In genomic region chr5:150637245-150638052, GRCh38 we compare ENCODE assay signal across 8 cellular contexts. TPM values are rescaled to one million over a fixed set of nuclear protein-coding genes. Genes with fewer than 3 reads are reported as not detected.
A peak's percentile ranks its signal among the peaks of the same experiment; 100 is the strongest.
DNase-seq lines count a peak whose midpoint lies in the region; ATAC-seq and TF ChIP-seq lines count a peak whose summit lies in the region.

No MANE protein-coding gene starts in this region.

- no peaks in the 10 kb centered on the region for H3K79me2 ChIP-seq in HCT116 (ENCODE audit: insufficient read depth, low read length)
- H3K79me2 ChIP-seq in hepatocyte: peaks cover 7% of the 10 kb centered on the region

- intact Hi-C loops in HCT116 (cut with micrococcal nuclease) (no loop called here), adrenal gland (cut with DNase I) (no loop called here)

- no peak overlapping the region for H2AFZ ChIP-seq in HCT116 (ENCODE audit: low read depth, low read length, poor library complexity, severe bottlenecking)
- H2AFZ ChIP-seq in hepatocyte: no peak overlapping the region

- H3K9me2 ChIP-seq in HCT116 (ENCODE audit: insufficient read depth) (no peaks in the 10 kb centered on the region), hepatocyte (replicated peaks; ENCODE audit: insufficient read depth) (no peaks in the 10 kb centered on the region)

- ATAC-seq in HCT116 (peak; percentile 36), GM18519 (IDR thresholded peaks at IDR 0.05; ENCODE audit: low FRiP score, unreplicated experiment) (no peak), GM21576 (IDR thresholded peaks at IDR 0.05; ENCODE audit: unreplicated experiment) (no peak)

- RAD21 ChIA-PET in HCT116 (lab: Charles Lee; ENCODE audit: low non-redundant PET in 1 of 2, low total read pairs in 2 of 2, uncharacterized antibody in 2 of 2, unreplicated experiment in 2 of 2): no interaction called here

- no peaks in the 10 kb centered on the region for H3K27me3 ChIP-seq in HCT116 (ENCODE audit: insufficient read depth, low read length)
- H3K27me3 ChIP-seq in adrenal gland: no peaks in the 10 kb centered on the region
- no peaks in the 10 kb centered on the region for H3K27me3 ChIP-seq in hepatocyte

- H4K20me1 ChIP-seq in HCT116 (ENCODE audit: insufficient read depth) (no peaks in the 10 kb centered on the region), hepatocyte (ENCODE audit: insufficient read depth, poor library complexity, severe bottlenecking) (no peaks in the 10 kb centered on the region)

- H3K9me3 ChIP-seq in HCT116 (ENCODE audit: control insufficient read depth in 1 of 2, insufficient read depth in 1 of 2, low read depth in 1 of 2, low read length in 2 of 2) (no peaks in the 10 kb centered on the region), adrenal gland (replicated peaks in 1 of 3) (no peaks in the 10 kb centered on the region), hepatocyte (ENCODE audit: low read depth) (no peaks in the 10 kb centered on the region)

- H3K4me1 ChIP-seq in HCT116 (ENCODE audit: control insufficient read depth in 1 of 2, insufficient read depth in 2 of 2, low read length in 2 of 2) (peaks cover 50 to 78% of the 10 kb centered on the region in 2 experiments), adrenal gland (replicated peaks in 1 of 2) (peaks cover 68 to 76% of the 10 kb centered on the region in 2 donors), hepatocyte (ENCODE audit: insufficient read depth) (peaks cover 61% of the 10 kb centered on the region)

- no peak overlapping the region for H3K27ac ChIP-seq in HCT116 (ENCODE audit: low read depth, low read length)
- H3K27ac ChIP-seq in adrenal gland: peak overlapping the region; percentile 80 to 99 (median 96)
- peak overlapping the region; percentile 86 for H3K27ac ChIP-seq in hepatocyte
- H3K27ac ChIP-seq in temporal lobe (ENCODE audit: low read depth, low read length): peak overlapping the region; percentile 50

- no peak for TF ChIP-seq RAD21 in HCT116 (IDR thresholded peaks at IDR 0.05; ENCODE audit: low read depth)

- H3K4me2 ChIP-seq in HCT116 (ENCODE audit: low read length) (peak overlapping the region; percentile 73), hepatocyte (peak overlapping the region; percentile 64)

- WGBS in adrenal gland, 4 donors: 28 to 38% (median 32%) methylated on average over 16 to 21 of the region's 21 CpGs
- 23% methylated on average over 21 of the region's 21 CpGs for WGBS in hepatocyte (ENCODE audit: low lambda C conversion rate, missing lambda C conversion rate)

- no peak for DNase-seq in HCT116 (ENCODE audit: low read depth, low spot score)
- DNase-seq in adrenal gland: peak in 6 of 7 donors; percentile 58 to 85 (median 80)
- DNase-seq in hepatocyte (ENCODE audit: low spot score): peak; percentile 85
- no peak for DNase-seq in GOT3 (lab: John Stamatoyannopoulos, UW)
- no peak for DNase-seq in activated CD8-positive, alpha-beta memory T cell treated with anti-CD3 and anti-CD28 coated beads for 24 hours

- no peak for TF ChIP-seq CTCF in HCT116 (IDR thresholded peaks at IDR 0.05 in 2 of 3, conservative IDR thresholded peaks at IDR 0.05 in 1 of 3; ENCODE audit: borderline replicate concordance in 1 of 3, insufficient read depth in 1 of 3, low read depth in 2 of 3, low read length in 2 of 3)
- no peak for TF ChIP-seq CTCF in adrenal gland (IDR thresholded peaks at IDR 0.05)
- TF ChIP-seq CTCF in hepatocyte (IDR thresholded peaks at IDR 0.05; ENCODE audit: poor library complexity): no peak

- TF ChIP-seq POLR2A in HCT116 (IDR thresholded peaks at IDR 0.05; ENCODE audit: borderline replicate concordance, extremely low read depth, insufficient read depth, insufficient read length): no peak
- TF ChIP-seq POLR2A in adrenal gland (IDR thresholded peaks at IDR 0.05): peak in 1 of 2 donors; percentile 86

- CTCF ChIA-PET in HCT116 (lab: Charles Lee): no interaction called here

- BruUV-seq in HCT116 (replicated peaks; lab: Mats Ljungman, UMichigan): no TSS peak

- peak overlapping the region; percentile 23; the same call in 1 of the 2 replicates for H3K9ac ChIP-seq in HCT116 (ENCODE audit: low read length)

- H3K36me3 ChIP-seq in HCT116 (ENCODE audit: control insufficient read depth in 1 of 2, insufficient read depth in 2 of 2, low read length in 2 of 2) (no peaks in the 10 kb centered on the region), adrenal gland (replicated peaks in 1 of 2) (no peaks in the 10 kb centered on the region), hepatocyte (replicated peaks; ENCODE audit: insufficient read depth, low read depth) (no peaks in the 10 kb centered on the region)

- H3K4me3 ChIP-seq in HCT116 (replicated peaks in 1 of 2; ENCODE audit: low read depth in 1 of 2, low read length in 2 of 2) (peak overlapping the region in 1 of 2 experiments; percentile 15; a peak in 1 of 4 replicates), adrenal gland (peak overlapping the region in 1 of 4 donors; percentile 21), hepatocyte (no peak overlapping the region)

- POLR2A ChIA-PET in HCT116 (lab: Charles Lee): no interaction called here

TF ChIP-seq in HCT116, 20 proteins besides CTCF, POLR2A, EP300 and RAD21:
- TF ChIP-seq YY1 (IDR thresholded peaks at IDR 0.05; ENCODE audit: extremely low read depth, insufficient replicate concordance, low read depth, low read length) (no peak), REST (IDR thresholded peaks at IDR 0.05; ENCODE audit: low read depth) (no peak), FOSL1 (IDR thresholded peaks at IDR 0.05; ENCODE audit: low read depth) (no peak), SIN3A (IDR thresholded peaks at IDR 0.05; ENCODE audit: low read depth) (no peak)
TF ChIP-seq in HCT116: peak in this region for 0.

RNA-seq across cellular contexts. Expression of gene SYNPO, which starts 3.0 kb away (rescaled TPM):
- total RNA-seq in HCT116 (2021; ENCODE audit: unreplicated experiment) (8.2 TPM), adrenal gland (100 to 1,000 TPM in 5 of 8 donors, 10 to 100 TPM in 3; 86.8 to 293 (median 151) TPM), hepatocyte (6.9 and 8.4 TPM in 2 replicates), temporal lobe (4.9 TPM)
- 7.5 and 8.6 TPM in 2 replicates for polyA plus RNA-seq in HCT116 (2012)
- polyA plus RNA-seq in adrenal gland (100 to 1,000 TPM in 2 of 3 donors, 10 to 100 TPM in 1; 59.4 to 254 (median 108) TPM), hepatocyte (5.3 and 7.1 TPM in 2 replicates)

RNA-seq across cellular contexts. Expression of gene MYOZ3, which starts 23.6 kb away (rescaled TPM):
- total RNA-seq in HCT116 (2021; ENCODE audit: unreplicated experiment) (0.10 TPM), adrenal gland (1 to 10 TPM in 1 of 8 donors, under 1 TPM in 6, not detected in 1; 0.12 to 1.9 (median 0.42) TPM), hepatocyte (0.92 and 1.1 TPM in 2 replicates), temporal lobe (3.9 TPM)
- polyA plus RNA-seq in HCT116 (2012): 0.04 and 0.06 TPM in 2 replicates
- polyA plus RNA-seq in adrenal gland (1 to 10 TPM in 1 of 3 donors, under 1 TPM in 2; 0.16 to 1.4 (median 0.51) TPM), hepatocyte (0.83 and 1.8 TPM in 2 replicates)

Comparison
In these comparisons a context has a peak if more than half of its experiments do, and no peak if none do; other contexts are left out.
1. DNase-seq: peak in adrenal gland (6 of 7) and hepatocyte (single experiment); none in HCT116 (single experiment), GOT3 (single experiment) and activated CD8-positive, alpha-beta memory T cell treated with anti-CD3 and anti-CD28 coated beads for 24 hours (single experiment).